Comparison of ENCODE assay signal across 1 cellular context in the genomic region with DNA sequence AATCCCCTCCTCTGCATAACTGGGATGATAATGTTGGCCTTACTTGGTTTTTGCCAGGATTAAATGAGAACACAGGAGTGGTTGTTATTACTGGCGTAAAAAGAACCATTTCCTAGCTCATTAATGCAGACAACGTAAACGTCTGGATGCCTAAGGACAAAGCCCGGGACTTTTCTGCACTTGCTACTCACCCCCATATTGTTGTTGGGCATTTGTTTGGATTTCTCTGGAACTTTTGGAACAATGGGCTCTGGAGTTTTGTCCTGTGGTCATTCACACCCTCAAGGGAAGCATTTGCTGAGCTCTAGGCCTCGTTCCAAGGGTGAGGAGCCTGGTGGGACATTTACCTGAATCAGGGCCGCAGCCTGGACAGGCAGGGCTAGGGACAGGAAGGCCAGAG.
TF ChIP-seq lines count a peak whose summit lies in the region.

No MANE protein-coding gene starts in this region.

TF ChIP-seq in endothelial cell of umbilical vein, 7 proteins besides CTCF, POLR2A, EP300 and RAD21:
- peak; percentile 34 for TF ChIP-seq JUN (IDR thresholded peaks at IDR 0.05; ENCODE audit: borderline replicate concordance, insufficient read depth, insufficient read length, low read depth)
- no peak for TF ChIP-seq EZH2 (IDR thresholded peaks at IDR 0.05; ENCODE audit: borderline replicate concordance, low read depth, low read length, severe bottlenecking)
- peak; percentile 43 for TF ChIP-seq POLR2AphosphoS5 (IDR thresholded peaks at IDR 0.05; ENCODE audit: insufficient read depth, low read depth, low read length)
